Comparison of ENCODE assay signal across 24 cellular contexts in the genomic region with DNA sequence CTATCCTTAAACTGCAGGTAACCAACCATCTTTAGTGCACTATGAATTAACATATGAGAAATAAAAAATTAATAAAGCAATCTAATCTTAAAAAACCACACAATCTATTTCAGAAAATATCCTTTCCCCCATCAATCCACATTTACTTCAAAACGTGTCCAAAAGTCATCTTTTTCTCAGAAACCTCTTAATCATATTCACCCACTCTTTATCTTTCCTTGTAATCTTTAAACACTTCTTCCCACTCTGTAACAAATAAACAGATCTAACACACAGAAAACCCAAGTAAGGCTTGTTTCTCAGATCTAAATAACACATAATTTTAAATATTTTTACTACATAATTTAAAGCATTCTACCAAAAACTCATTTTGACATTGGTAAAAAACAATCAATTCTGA. TPM values are rescaled to one million over a fixed set of nuclear protein-coding genes. Genes with fewer than 3 reads are reported as not detected.
"Had no signal": no experiment of that assay in that cellular context is flagged by ENCODE, and none has a peak within 500 bp of the region (broad histone marks: within the 10 kb centered on the region; RNA-seq: fewer than 3 reads in every experiment).

No MANE protein-coding gene starts in this region.

- H3K27me3 Mint-ChIP-seq: central memory CD8-positive, alpha-beta T cell; stimulated activated memory B cell treated with anti-CD40 and anti-IgM and Interleukin-4, amounts not matched to agents 10 μg/mL and 1 μg/mL and 100 μg/mL, for 72 hours had no signal

- H2AFZ ChIP-seq: hepatocyte had no signal

- H3K36me3 ChIP-seq: brain microvascular endothelial cell, uterus had no signal

- DNase-seq: activated CD4-positive, alpha-beta T cell treated with anti-CD3 and anti-CD28 coated beads for 1 hour; anterior cingulate cortex; brain microvascular endothelial cell; effector CD4-positive, alpha-beta T cell; midbrain; SJCRH30; substantia nigra; SW 1271; T1000; uterus had no signal

- H3K4me3 ChIP-seq: coronary artery, esophagus muscularis mucosa, hepatocyte, SJCRH30, tibial nerve, uterus had no signal

- H3K4me3 Mint-ChIP-seq: central memory CD8-positive, alpha-beta T cell; neural crest cell; stimulated activated memory B cell treated with anti-CD40 and anti-IgM and Interleukin-4, amounts not matched to agents 10 μg/mL and 1 μg/mL and 100 μg/mL, for 72 hours had no signal

- H3K27ac Mint-ChIP-seq: activated naive CD4-positive, alpha-beta T cell treated with anti-CD3 and anti-CD28 coated beads, Interleukin-2, amount 50 U/mL, for 72 hours; stimulated activated memory B cell treated with anti-CD40 and anti-IgM and Interleukin-4, amounts not matched to agents 10 μg/mL and 1 μg/mL and 100 μg/mL, for 72 hours had no signal

- H3K27me3 ChIP-seq: brain microvascular endothelial cell, esophagus muscularis mucosa, hepatocyte, SJCRH30, tibial nerve, uterus had no signal

- H3K27ac ChIP-seq: brain microvascular endothelial cell, coronary artery, esophagus muscularis mucosa, hepatocyte, SJCRH30, tibial nerve, uterus had no signal

- H3K4me2 ChIP-seq: hepatocyte had no signal

- ATAC-seq: activated naive CD4-positive, alpha-beta T cell treated with anti-CD3 and anti-CD28 coated beads, Interleukin-2, amount 50 U/mL, for 72 hours; left lobe of liver; stimulated activated memory B cell treated with anti-CD40 and anti-IgM and Interleukin-4, amounts not matched to agents 10 μg/mL and 1 μg/mL and 100 μg/mL, for 72 hours had no signal

- H3K9me3 Mint-ChIP-seq: activated naive CD4-positive, alpha-beta T cell treated with anti-CD3 and anti-CD28 coated beads, Interleukin-2, amount 50 U/mL, for 72 hours; central memory CD8-positive, alpha-beta T cell had no signal

- H3K9me3 ChIP-seq: esophagus muscularis mucosa, SJCRH30, tibial nerve, uterus had no signal

- H3K4me1 ChIP-seq: uterus had no signal

RNA-seq across cellular contexts. Expression of a gene that starts 44.4 kb away (rescaled TPM):
- total RNA-seq: activated naive CD4-positive, alpha-beta T cell treated with anti-CD3 and anti-CD28 coated beads, Interleukin-2, amount 50 U/mL, for 72 hours; esophagus muscularis mucosa; glomerular endothelial cell; hepatocyte; left lobe of liver; lung microvascular endothelial cell; myocyte; osteocyte; SJCRH30; tibial nerve; uterus had no signal
- polyA plus RNA-seq: hepatocyte, keratinocyte had no signal
